Comparison of ENCODE assay signal across 9 cellular contexts in the genomic region with DNA sequence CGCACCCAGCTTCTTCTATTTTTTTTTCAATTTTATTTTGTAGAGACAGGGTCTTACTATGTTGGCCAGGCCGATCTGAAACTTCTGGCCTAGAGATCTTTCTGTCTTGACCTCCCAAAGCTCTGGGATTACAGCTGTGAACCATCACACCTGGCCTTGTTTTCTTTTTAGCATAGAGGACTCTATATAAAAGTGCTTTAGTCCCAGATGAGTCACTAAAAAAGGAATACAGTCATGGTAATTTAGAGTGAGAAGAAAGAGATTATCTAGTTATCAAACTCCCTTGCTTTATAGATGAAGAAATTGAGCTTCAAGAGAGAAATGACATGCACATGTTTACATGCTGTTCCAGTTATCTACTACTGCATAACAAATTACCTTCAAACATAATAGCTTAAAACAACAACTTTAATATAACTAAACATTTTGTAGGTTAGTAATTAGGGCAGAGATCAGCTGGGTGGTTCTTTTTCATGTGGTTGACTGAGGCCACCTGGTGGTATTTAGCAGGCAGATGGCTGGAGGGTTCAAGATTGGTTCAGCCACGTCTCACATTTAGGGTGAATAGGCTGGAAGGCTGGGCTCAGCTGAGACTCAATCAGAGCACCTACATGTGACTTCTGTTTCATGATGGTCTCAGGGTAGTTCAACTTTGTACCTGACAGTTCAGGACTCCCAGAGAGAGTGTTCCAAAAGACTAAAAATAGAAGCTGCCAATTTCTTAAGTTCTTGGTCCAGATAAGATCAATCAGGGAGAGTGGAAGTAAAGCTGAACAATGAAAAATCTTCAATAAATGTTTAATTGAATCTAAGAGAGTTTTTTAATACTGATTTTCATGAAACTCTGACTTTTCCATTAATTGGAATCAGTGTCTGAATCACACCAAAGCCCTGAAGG. TPM values are rescaled to one million over a fixed set of nuclear protein-coding genes. Genes with fewer than 3 reads are reported as not detected.
DNase-seq lines count a peak whose midpoint lies in the region; ATAC-seq, FAIRE-seq and TF ChIP-seq lines count a peak whose summit lies in the region.
"Had no signal": no experiment of that assay in that cellular context is flagged by ENCODE, and none has a peak within 500 bp of the region (broad histone marks: within the 10 kb centered on the region; RNA-seq: fewer than 3 reads in every experiment).

No MANE protein-coding gene starts in this region.

- no peaks in the 10 kb centered on the region for H3K9me3 ChIP-seq in OCI-LY3 (ENCODE audit: insufficient read depth, low read length)
- H3K9me3 ChIP-seq: HAP-1 had no signal

- in situ Hi-C loops in ACHN (cut with HindIII; ENCODE audit: low pct_ligation_motif_present, low pct_unique_long_range_greater_than_20kb, low sequenced_read_pairs), result no loop called here

- peaks cover 23% of the 10 kb centered on the region for H3K27me3 Mint-ChIP-seq in activated naive CD8-positive, alpha-beta T cell treated with anti-CD3 and anti-CD28 coated beads, Interleukin-2, amount 10 ng/mL, durations not matched to agents 7 days and 5 days

- no peak overlapping the region for H3K4me3 Mint-ChIP-seq in activated naive CD8-positive, alpha-beta T cell treated with anti-CD3 and anti-CD28 coated beads, Interleukin-2, amount 10 ng/mL, durations not matched to agents 7 days and 5 days

- H3K4me2 ChIP-seq in OCI-LY3 (ENCODE audit: low read length), result peak overlapping the region; percentile 10; the same call in 1 of the 2 replicates

- FAIRE-seq in islet of Langerhans (lab: Jason Lieb, UNC), result peak; percentile 85

- H3K4me1 Mint-ChIP-seq in activated naive CD8-positive, alpha-beta T cell treated with anti-CD3 and anti-CD28 coated beads, Interleukin-2, amount 10 ng/mL, durations not matched to agents 7 days and 5 days, result peaks cover 3% of the 10 kb centered on the region

- no peaks in the 10 kb centered on the region for H3K27me3 ChIP-seq in OCI-LY3 (ENCODE audit: low read depth, low read length)

- no peak overlapping the region for H3K4me3 ChIP-seq in GM12864 (ENCODE audit: low read depth, low read length)
- no peak overlapping the region for H3K4me3 ChIP-seq in OCI-LY3 (ENCODE audit: low read length)
- H3K4me3 ChIP-seq: HAP-1 had no signal

- H3K9ac ChIP-seq in OCI-LY3 (ENCODE audit: low read length), result no peak overlapping the region

- H3K36me3 ChIP-seq in OCI-LY3 (replicated peaks; ENCODE audit: low read depth, low read length), result no peaks in the 10 kb centered on the region
- H3K36me3 ChIP-seq: HAP-1 had no signal

- no peaks in the 10 kb centered on the region for H3K9me3 Mint-ChIP-seq in activated naive CD8-positive, alpha-beta T cell treated with anti-CD3 and anti-CD28 coated beads, Interleukin-2, amount 10 ng/mL, durations not matched to agents 7 days and 5 days

- no peak overlapping the region for H3K27ac ChIP-seq in OCI-LY3 (ENCODE audit: low read length)

- 0 out of 2 replicates have a peak overlapping the region, but pooled peaks have one; percentile 34 for H2AFZ ChIP-seq in OCI-LY3 (ENCODE audit: low read depth, low read length)

- POLR2A ChIA-PET in activated naive CD8-positive, alpha-beta T cell treated with anti-CD3 and anti-CD28 coated beads, Interleukin-2, amount 10 ng/mL, durations not matched to agents 7 days and 5 days (lab: Charles Lee), result interaction anchor here (1.8 kb wide), 1 partner anchor 17 kb away, joined by 5 read pairs; a partner anchor contains a TSS

- no peak overlapping the region for H3K27ac Mint-ChIP-seq in activated naive CD8-positive, alpha-beta T cell treated with anti-CD3 and anti-CD28 coated beads, Interleukin-2, amount 10 ng/mL, durations not matched to agents 7 days and 5 days

- TF ChIP-seq CTCF in GM12864 (IDR thresholded peaks at IDR 0.05; ENCODE audit: low read depth, low read length, missing control alignments) (peak; percentile 62), OCI-LY3 (IDR thresholded peaks at IDR 0.05; ENCODE audit: low read depth, low read length) (peak; percentile 79)

- no peaks in the 10 kb centered on the region for H3K36me3 Mint-ChIP-seq in activated naive CD8-positive, alpha-beta T cell treated with anti-CD3 and anti-CD28 coated beads, Interleukin-2, amount 10 ng/mL, durations not matched to agents 7 days and 5 days

- DNase-seq in ACHN, result peak; percentile 43
- DNase-seq in GM12864 (ENCODE audit: low read depth), result no peak
- no peak for DNase-seq in activated naive CD8-positive, alpha-beta T cell treated with anti-CD3 and anti-CD28 coated beads, Interleukin-2, amount 10 ng/mL, durations not matched to agents 7 days and 5 days
- DNase-seq in stimulated activated naive CD4-positive, alpha-beta T cell treated with Interleukin-2 at 50 U/mL for 16 hours (lab: John Stamatoyannopoulos, UW), result peak; percentile 7
- DNase-seq in T1000 (lab: John Stamatoyannopoulos, UW), result no peak

- H4K20me1 ChIP-seq in OCI-LY3 (ENCODE audit: insufficient read depth, low read length), result no peaks in the 10 kb centered on the region

- ATAC-seq in HG03175 (IDR thresholded peaks at IDR 0.05; ENCODE audit: unreplicated experiment), result peak; percentile 55
- ATAC-seq in activated naive CD8-positive, alpha-beta T cell treated with anti-CD3 and anti-CD28 coated beads, Interleukin-2, amount 10 ng/mL, durations not matched to agents 7 days and 5 days (ENCODE audit: low read depth), result peak; percentile 82

- no peaks in the 10 kb centered on the region for H3K79me2 ChIP-seq in OCI-LY3 (ENCODE audit: low read length)

- H3K4me1 ChIP-seq in OCI-LY3 (ENCODE audit: low read length), result no peaks in the 10 kb centered on the region
- H3K4me1 ChIP-seq: HAP-1 had no signal

RNA-seq across cellular contexts. Expression of a gene that starts 16.9 kb away (rescaled TPM):
- 10 to 100 TPM; 61.6 to 66.8 TPM for total RNA-seq in activated naive CD8-positive, alpha-beta T cell treated with anti-CD3 and anti-CD28 coated beads, Interleukin-2, amount 10 ng/mL, durations not matched to agents 7 days and 5 days

Comparison
In these comparisons a context has a peak if more than half of its experiments do, and no peak if none do; other contexts are left out.
1. DNase-seq: peak in ACHN (single experiment) and stimulated activated naive CD4-positive, alpha-beta T cell treated with Interleukin-2 at 50 U/mL for 16 hours (single experiment); none in GM12864 (single experiment), activated naive CD8-positive, alpha-beta T cell treated with anti-CD3 and anti-CD28 coated beads, Interleukin-2, amount 10 ng/mL, durations not matched to agents 7 days and 5 days (single experiment) and T1000 (single experiment).